8 cellular contexts compared by ENCODE assay signal in the genomic region with DNA sequence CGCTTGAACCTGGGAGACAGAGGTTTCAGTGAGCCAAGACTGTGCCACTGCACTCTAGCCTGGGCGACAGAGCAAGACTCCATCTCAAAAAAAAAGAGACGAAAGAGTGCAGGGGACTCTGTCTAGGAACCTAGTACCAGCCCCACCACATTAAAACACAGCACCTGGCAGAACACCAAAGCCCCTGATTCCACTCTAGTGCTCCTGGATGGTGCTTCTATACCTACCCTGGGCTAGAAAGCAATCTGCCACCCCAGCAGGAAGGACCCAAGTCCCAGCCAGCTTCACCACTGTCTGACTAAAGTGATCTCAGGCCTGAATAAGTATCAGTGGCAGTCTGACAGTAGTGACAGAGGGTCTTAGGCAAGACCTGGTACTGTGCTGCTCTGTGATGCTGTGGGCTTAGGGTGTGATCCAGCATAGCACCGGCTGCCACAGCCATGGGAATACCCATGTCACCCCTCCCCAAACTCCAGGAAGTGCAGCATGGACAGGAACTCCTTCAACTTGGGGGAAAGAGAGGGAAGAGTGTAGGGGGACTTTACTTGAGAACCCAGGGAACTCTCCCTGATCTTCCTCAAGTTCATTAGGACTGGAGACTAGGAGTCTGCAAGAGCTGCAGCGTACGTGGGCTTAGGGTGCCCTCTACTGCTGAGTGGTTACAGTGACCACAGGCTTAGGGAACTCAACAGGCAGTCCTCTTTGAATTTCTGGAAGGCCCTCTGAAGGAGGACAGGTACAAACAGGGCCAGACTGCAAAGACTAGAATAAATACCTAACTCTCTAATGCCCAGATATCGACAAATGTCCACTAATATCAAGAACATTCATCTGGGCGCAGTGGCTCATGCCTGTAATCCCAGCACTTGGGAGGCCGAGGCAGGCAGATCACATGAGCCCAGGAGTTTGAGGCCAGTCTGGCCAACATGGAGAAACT. TPM values are rescaled to one million over a fixed set of nuclear protein-coding genes. Genes with fewer than 3 reads are reported as not detected.
A peak's percentile ranks its signal among the peaks of the same experiment; 100 is the strongest.
DNase-seq lines count a peak whose midpoint lies in the region; ATAC-seq and TF ChIP-seq lines count a peak whose summit lies in the region.

No MANE protein-coding gene starts in this region.

- TF ChIP-seq CTCF in KMS-11 (conservative IDR thresholded peaks at IDR 0.05; ENCODE audit: low read depth, low read length) = peak; percentile 92
- peak; percentile 96 for TF ChIP-seq CTCF in PC-3 (conservative IDR thresholded peaks at IDR 0.05; ENCODE audit: low read depth, low read length)
- TF ChIP-seq CTCF in osteocyte (IDR thresholded peaks at IDR 0.05) = peak; percentile 69
- TF ChIP-seq CTCF in upper lobe of left lung (IDR thresholded peaks at IDR 0.05) = peak; percentile 31 to 78 (median 51)

- H3K9ac ChIP-seq in KMS-11 (no peak overlapping the region), PC-3 (ENCODE audit: low read length) (no peak overlapping the region)

- H3K9me3 ChIP-seq in PC-3 (ENCODE audit: low read length) (no peaks in the 10 kb centered on the region), upper lobe of left lung (no peaks in the 10 kb centered on the region)

- H3K9me2 ChIP-seq in PC-3 (replicated peaks; ENCODE audit: low read length) = no peaks in the 10 kb centered on the region

- no peaks in the 10 kb centered on the region for H3F3A ChIP-seq in PC-3 (ENCODE audit: low read length, unreplicated experiment)

- H3K4me1 ChIP-seq in KMS-11 (ENCODE audit: low read depth, poor library complexity, severe bottlenecking) (no peaks in the 10 kb centered on the region), PC-3 (ENCODE audit: insufficient read depth, low read length) (no peaks in the 10 kb centered on the region), upper lobe of left lung (no peaks in the 10 kb centered on the region)

- H3K4me3 Mint-ChIP-seq in osteocyte (ENCODE audit: unreplicated experiment) = no peak overlapping the region

- H3K27me3 ChIP-seq in KMS-11 (ENCODE audit: insufficient read depth, low read depth) = no peaks in the 10 kb centered on the region
- peaks cover 9% of the 10 kb centered on the region; the same call in 1 of the 2 replicates for H3K27me3 ChIP-seq in PC-3 (ENCODE audit: low read length)
- H3K27me3 ChIP-seq in upper lobe of left lung = no peaks in the 10 kb centered on the region

- intact Hi-C loops in PC-3 (cut with micrococcal nuclease) = loop anchor here (1.0 to 5.0 kb wide), 6 partner anchors 30 to 325 kb away; a partner anchor contains a TSS

- no peak overlapping the region for H3K27ac Mint-ChIP-seq in osteocyte (ENCODE audit: unreplicated experiment)

- H3K36me3 ChIP-seq in KMS-11 (ENCODE audit: insufficient read depth) (no peaks in the 10 kb centered on the region), PC-3 (ENCODE audit: low read depth, low read length) (no peaks in the 10 kb centered on the region), upper lobe of left lung (no peaks in the 10 kb centered on the region)

- peak; percentile 100 for ATAC-seq in PC-3
- peak; percentile 85 to 89 for ATAC-seq in upper lobe of left lung (ENCODE audit: low FRiP score in 2 of 2)
- no peak for ATAC-seq in GM18498 (IDR thresholded peaks at IDR 0.05; ENCODE audit: unreplicated experiment)

- H3K4me1 Mint-ChIP-seq in osteocyte (ENCODE audit: unreplicated experiment) = no peaks in the 10 kb centered on the region

- no TSS peak for BruUV-seq in PC-3 (replicated peaks; lab: Mats Ljungman, UMichigan)

- H4K20me1 ChIP-seq in KMS-11 (ENCODE audit: insufficient read depth) (no peaks in the 10 kb centered on the region), PC-3 (ENCODE audit: low read length) (no peaks in the 10 kb centered on the region)

- 74 to 78% methylated on average over 9 of the region's 9 CpGs for WGBS in upper lobe of left lung, 2 donors

- H3K27ac ChIP-seq in KMS-11 (no peak overlapping the region), PC-3 (ENCODE audit: low read length) (no peak overlapping the region), upper lobe of left lung (no peak overlapping the region)

- H3K4me3 ChIP-seq in KMS-11 (IDR thresholded peaks at IDR 0.05; ENCODE audit: insufficient read depth, low read depth, low read length) = no peak overlapping the region
- no peak overlapping the region for H3K4me3 ChIP-seq in PC-3 (ENCODE audit: low read length)
- H3K4me3 ChIP-seq in upper lobe of left lung = no peak overlapping the region

- H3K27me3 Mint-ChIP-seq in osteocyte (ENCODE audit: unreplicated experiment) = peaks cover 16% of the 10 kb centered on the region

- H2AFZ ChIP-seq in KMS-11 (ENCODE audit: low read depth) = no peak overlapping the region
- no peak overlapping the region for H2AFZ ChIP-seq in PC-3 (ENCODE audit: low read length)

- CTCF ChIA-PET in PC-3 (lab: Charles Lee) = interaction anchor here (2.0 kb wide), 1 partner anchor 130 kb away, joined by 20 read pairs; no protein-coding TSS in a partner anchor

- H3K4me2 ChIP-seq in KMS-11 = no peak overlapping the region
- H3K4me2 ChIP-seq in PC-3 (ENCODE audit: low read length) = no peak overlapping the region

- H3K9me3 Mint-ChIP-seq in osteocyte (ENCODE audit: unreplicated experiment) = no peaks in the 10 kb centered on the region

- POLR2A ChIA-PET in PC-3 (lab: Charles Lee; ENCODE audit: unreplicated experiment) = no interaction called here

- TF ChIP-seq EP300 in upper lobe of left lung (IDR thresholded peaks at IDR 0.05) = no peak

- H3K36me3 Mint-ChIP-seq in osteocyte (ENCODE audit: unreplicated experiment) = no peaks in the 10 kb centered on the region

- no peak for TF ChIP-seq POLR2A in upper lobe of left lung (IDR thresholded peaks at IDR 0.05)

- H3K79me2 ChIP-seq in KMS-11 (ENCODE audit: insufficient read depth, low read depth) (no peaks in the 10 kb centered on the region), PC-3 (ENCODE audit: low read length) (no peaks in the 10 kb centered on the region)

- DNase-seq in EH (ENCODE audit: low read depth) = peak; percentile 82
- DNase-seq in PC-3 = peak; percentile 97
- peak; percentile 60 for DNase-seq in activated T-cell treated with anti-CD3 and anti-CD28 coated beads for 48 hours (ENCODE audit: low read depth)
- DNase-seq in fibroblast of peridontal ligament (ENCODE audit: extremely low read depth) = peak; percentile 82
- no peak for DNase-seq in osteocyte (ENCODE audit: extremely low spot score, unreplicated experiment)
- peak in 1 of 2 donors; percentile 73 for DNase-seq in upper lobe of left lung

RNA-seq across cellular contexts. Expression of a gene that starts 30.0 kb away (rescaled TPM):
- total RNA-seq in PC-3 (2014; rRNA removed) (3.8 and 8.5 TPM in 2 replicates), osteocyte (not detected in 2 replicates), upper lobe of left lung (10 to 100 TPM in 4 of 6 donors, 1 to 10 TPM in 2; 8.5 to 22.0 (median 13.0) TPM)

RNA-seq across cellular contexts. Expression of a gene that starts 40.9 kb away (rescaled TPM):
- total RNA-seq in PC-3 (2014; rRNA removed) (not detected in 2 replicates), osteocyte (not detected in 2 replicates), upper lobe of left lung (under 1 TPM in 5 of 6 donors, not detected in 1; 0.07 to 0.39 (median 0.30) TPM)
